29 cellular contexts compared by ENCODE assay signal in genomic region chr1:97238816-97239215, GRCh38.
"Had no signal": no experiment of that assay in that cellular context is flagged by ENCODE, and none has a peak within 500 bp of the region (broad histone marks: within the 10 kb centered on the region; RNA-seq: fewer than 3 reads in every experiment).

No MANE protein-coding gene starts in this region.

- H3K4me3 Mint-ChIP-seq: memory B cell; naive thymus-derived CD4-positive, alpha-beta T cell; natural killer cell treated with Interleukin-12 subunit alpha and Interleukin-12 subunit beta and Interleukin-15 and Interleukin-18, amount 100 ng/mL, for 72 hours; stimulated activated effector memory CD8-positive, alpha-beta T cell treated with anti-CD3 and anti-CD28 coated beads, Interleukin-12 subunit alpha, Interleukin-12 subunit beta, amount 100 ng/mL, for 72 hours; stimulated activated naive CD8-positive, alpha-beta T cell treated with anti-CD3 and anti-CD28 coated beads, Interleukin-15, Interleukin-2, amounts not matched to agents 100 ng/mL and 50 ng/mL, for 24 hours had no signal

- FAIRE-seq: keratinocyte, small intestine, urothelium cell line had no signal

- H3K27ac ChIP-seq: left lung, pancreas, prostate gland, sigmoid colon, spleen, suprapubic skin, thoracic aorta, tibial artery, upper lobe of right lung had no signal

- H3K4me1 ChIP-seq: left lung, pancreas, prostate gland, sigmoid colon, spleen, suprapubic skin, tibial artery, upper lobe of right lung had no signal

- H3K36me3 Mint-ChIP-seq: memory B cell had no signal

- H3K4me1 Mint-ChIP-seq: memory B cell; naive thymus-derived CD4-positive, alpha-beta T cell; stimulated activated effector memory CD8-positive, alpha-beta T cell treated with anti-CD3 and anti-CD28 coated beads, Interleukin-12 subunit alpha, Interleukin-12 subunit beta, amount 100 ng/mL, for 72 hours had no signal

- H3K9me3 ChIP-seq: left lung, mucosa of descending colon, pancreas, prostate gland, sigmoid colon, spleen, suprapubic skin, thoracic aorta, tibial artery, upper lobe of right lung had no signal

- H3K27me3 ChIP-seq: left lung, pancreas, sigmoid colon, spleen, suprapubic skin, tibial artery, upper lobe of right lung had no signal

- H3K9me3 Mint-ChIP-seq: naive thymus-derived CD4-positive, alpha-beta T cell; natural killer cell treated with Interleukin-12 subunit alpha and Interleukin-12 subunit beta and Interleukin-15 and Interleukin-18, amount 100 ng/mL, for 72 hours; stimulated activated effector memory CD8-positive, alpha-beta T cell treated with anti-CD3 and anti-CD28 coated beads, Interleukin-12 subunit alpha, Interleukin-12 subunit beta, amount 100 ng/mL, for 72 hours; stimulated activated naive CD8-positive, alpha-beta T cell treated with anti-CD3 and anti-CD28 coated beads, Interleukin-15, Interleukin-2, amounts not matched to agents 100 ng/mL and 50 ng/mL, for 24 hours had no signal

- H3K4me3 ChIP-seq: left lung, lung, mucosa of descending colon, pancreas, prostate gland, sigmoid colon, spleen, suprapubic skin, thoracic aorta, tibial artery, upper lobe of right lung had no signal

- H3K27me3 Mint-ChIP-seq: memory B cell; naive thymus-derived CD4-positive, alpha-beta T cell; natural killer cell treated with Interleukin-12 subunit alpha and Interleukin-12 subunit beta and Interleukin-15 and Interleukin-18, amount 100 ng/mL, for 72 hours; stimulated activated naive CD8-positive, alpha-beta T cell treated with anti-CD3 and anti-CD28 coated beads, Interleukin-15, Interleukin-2, amounts not matched to agents 100 ng/mL and 50 ng/mL, for 24 hours had no signal

- H3K27ac Mint-ChIP-seq: memory B cell; naive thymus-derived CD4-positive, alpha-beta T cell; natural killer cell treated with Interleukin-12 subunit alpha and Interleukin-12 subunit beta and Interleukin-15 and Interleukin-18, amount 100 ng/mL, for 72 hours; stimulated activated effector memory CD8-positive, alpha-beta T cell treated with anti-CD3 and anti-CD28 coated beads, Interleukin-12 subunit alpha, Interleukin-12 subunit beta, amount 100 ng/mL, for 72 hours; stimulated activated naive CD8-positive, alpha-beta T cell treated with anti-CD3 and anti-CD28 coated beads, Interleukin-15, Interleukin-2, amounts not matched to agents 100 ng/mL and 50 ng/mL, for 24 hours had no signal

- H3K36me3 ChIP-seq: pancreas, prostate gland, suprapubic skin, thoracic aorta had no signal

- ATAC-seq: left cardiac atrium; left lung; mucosa of descending colon; naive thymus-derived CD4-positive, alpha-beta T cell; natural killer cell treated with Interleukin-12 subunit alpha and Interleukin-12 subunit beta and Interleukin-15 and Interleukin-18, amount 100 ng/mL, for 72 hours; pancreas; right cardiac atrium; stimulated activated effector memory CD8-positive, alpha-beta T cell treated with anti-CD3 and anti-CD28 coated beads, Interleukin-12 subunit alpha, Interleukin-12 subunit beta, amount 100 ng/mL, for 72 hours; upper lobe of right lung had no signal

- DNase-seq: hippocampal formation; kidney glomerular epithelial cell; left cardiac atrium; left lung; midbrain; mucosa of descending colon; naive thymus-derived CD4-positive, alpha-beta T cell; pancreas; posterior cingulate gyrus; retina; right cardiac atrium; sigmoid colon; small intestine; spleen; stimulated activated CD4-positive, alpha-beta T cell treated with anti-CD3 and anti-CD28 coated beads, Interleukin-4, amount 100 ng/mL, for 24 hours; stimulated activated naive CD4-positive, alpha-beta T cell; tibial artery; trophoblast cell; upper lobe of right lung had no signal
